1 cellular context compared by ENCODE assay signal in the genomic region with DNA sequence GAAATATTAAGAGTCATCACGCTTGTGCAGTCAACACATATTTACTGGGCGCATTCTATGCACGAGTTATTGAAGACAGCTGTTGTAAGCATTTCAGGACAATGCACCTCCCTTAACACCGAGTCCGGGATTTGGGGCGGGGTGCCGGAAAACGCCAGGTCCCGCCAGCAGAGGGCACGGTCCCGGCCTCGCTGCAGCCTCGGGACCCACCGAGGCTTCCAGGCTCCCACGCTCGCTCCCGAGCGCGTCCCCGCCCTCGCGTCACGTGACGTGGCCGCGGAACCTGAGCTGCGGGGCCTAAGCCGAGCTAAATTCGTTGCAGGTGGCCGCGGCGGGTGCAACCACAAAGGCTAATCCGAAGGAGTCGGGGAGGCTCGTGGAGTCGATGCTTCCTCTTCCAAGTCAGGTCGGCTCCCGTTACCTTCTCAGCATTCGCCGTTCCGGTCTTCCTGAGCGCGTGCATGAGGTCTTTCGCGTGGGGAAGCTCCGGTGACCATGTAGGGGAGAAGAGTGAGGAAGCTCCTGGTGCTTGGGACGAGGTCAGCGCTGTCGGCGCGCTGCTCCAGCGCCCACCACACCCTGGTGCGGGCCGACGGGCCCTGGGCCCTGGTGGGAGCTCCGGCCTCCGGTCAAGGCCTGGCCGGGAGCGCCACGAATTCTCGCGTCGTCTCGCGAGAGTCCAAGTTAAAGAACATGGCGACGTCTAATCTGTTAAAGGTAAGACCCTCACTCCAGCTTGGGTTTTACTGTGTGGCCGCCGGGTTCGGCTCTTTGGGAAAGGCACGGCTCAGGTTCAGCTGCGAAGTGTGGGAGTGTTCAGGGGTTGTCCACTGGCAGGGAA.
TF ChIP-seq lines count a peak whose summit lies in the region.

CUL5 (plus strand) TSS at position 243 of the 841 bp plus-strand sequence; CDS start at position 694, 451 bp downstream.

TF ChIP-seq in H1, 55 proteins besides CTCF, POLR2A, EP300 and RAD21 (continued from another document):
- TF ChIP-seq RXRA (IDR thresholded peaks at IDR 0.05; ENCODE audit: insufficient read depth, low read depth, low read length), result no peak
